20 cellular contexts compared by ENCODE assay signal in the genomic region with DNA sequence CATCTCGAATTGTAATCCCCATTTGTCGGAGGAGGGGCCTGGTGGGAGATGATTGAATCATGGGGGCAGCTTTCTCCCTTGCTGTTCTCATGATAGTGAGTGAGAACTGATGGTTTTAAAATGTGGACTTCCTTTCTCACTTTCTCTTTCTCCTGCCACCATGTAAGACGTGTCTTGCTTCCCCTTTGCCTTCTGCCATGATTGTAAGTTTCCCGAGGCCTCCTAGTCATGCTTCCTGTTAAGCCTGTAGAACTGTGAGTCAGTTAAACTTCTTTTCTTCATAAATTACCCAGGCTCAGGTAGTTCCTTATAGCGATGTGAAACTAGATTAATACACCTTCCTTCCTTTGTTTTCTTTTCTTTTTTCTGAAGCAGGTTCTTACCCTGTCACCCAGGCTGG. TPM values are rescaled to one million over a fixed set of nuclear protein-coding genes. Genes with fewer than 3 reads are reported as not detected.
A peak's percentile ranks its signal among the peaks of the same experiment; 100 is the strongest.
DNase-seq lines count a peak whose midpoint lies in the region; ATAC-seq and TF ChIP-seq lines count a peak whose summit lies in the region.
"Had no signal": no experiment of that assay in that cellular context is flagged by ENCODE, and none has a peak within 500 bp of the region (broad histone marks: within the 10 kb centered on the region; RNA-seq: fewer than 3 reads in every experiment).

No MANE protein-coding gene starts in this region.

- CTCF ChIA-PET in Calu3 (lab: Charles Lee) (no interaction called here), OCI-LY7 (lab: Charles Lee; ENCODE audit: unreplicated experiment) (no interaction called here)

- H3K9me3 Mint-ChIP-seq in Calu3 (ENCODE audit: low read depth, unreplicated experiment): peaks cover 2% of the 10 kb centered on the region
- H3K9me3 Mint-ChIP-seq in endothelial cell (ENCODE audit: unreplicated experiment): no peaks in the 10 kb centered on the region

- no peaks in the 10 kb centered on the region for H4K20me1 ChIP-seq in OCI-LY7 (ENCODE audit: insufficient read depth, low read length)

- H3K4me1 Mint-ChIP-seq in Calu3 (ENCODE audit: low read depth, unreplicated experiment) (no peaks in the 10 kb centered on the region), endothelial cell (ENCODE audit: unreplicated experiment) (peaks cover 4% of the 10 kb centered on the region)

- H3K9me2 ChIP-seq in OCI-LY7 (ENCODE audit: insufficient read depth, low read length): no peaks in the 10 kb centered on the region

- no peaks in the 10 kb centered on the region for H3K79me2 ChIP-seq in OCI-LY7 (ENCODE audit: insufficient read depth, low read depth, low read length)

- H3K4me2 ChIP-seq in OCI-LY7 (ENCODE audit: low read length): no peak overlapping the region

- no peaks in the 10 kb centered on the region for H3K9me3 ChIP-seq in OCI-LY7 (ENCODE audit: low read length)
- H3K9me3 ChIP-seq: body of pancreas, psoas muscle, suprapubic skin, uterus had no signal

- H3K36me3 Mint-ChIP-seq in Calu3 (ENCODE audit: insufficient read depth, unreplicated experiment) (no peaks in the 10 kb centered on the region), endothelial cell (ENCODE audit: low read depth, unreplicated experiment) (no peaks in the 10 kb centered on the region)

- no peaks in the 10 kb centered on the region for H3K27me3 Mint-ChIP-seq in Calu3 (ENCODE audit: unreplicated experiment)
- H3K27me3 Mint-ChIP-seq in endothelial cell (ENCODE audit: unreplicated experiment): peaks cover 2% of the 10 kb centered on the region

- no peaks in the 10 kb centered on the region for H3K27me3 ChIP-seq in dorsolateral prefrontal cortex
- H3K27me3 ChIP-seq: body of pancreas, suprapubic skin, uterus had no signal

- H3K27ac Mint-ChIP-seq in Calu3 (ENCODE audit: unreplicated experiment) (peak overlapping the region; percentile 10), endothelial cell (ENCODE audit: unreplicated experiment) (no peak overlapping the region)
- H3K27ac Mint-ChIP-seq: activated naive CD8-positive, alpha-beta T cell treated with anti-CD3 and anti-CD28 coated beads, Interleukin-2, amount 50 U/mL, for 24 hours; CD4-positive, alpha-beta T cell had no signal

- H3K4me3 ChIP-seq in OCI-LY7 (ENCODE audit: low read depth, low read length, poor library complexity, severe bottlenecking) (no peak overlapping the region), dorsolateral prefrontal cortex (no peak overlapping the region)
- H3K4me3 ChIP-seq: body of pancreas, psoas muscle, suprapubic skin, uterus had no signal

- TF ChIP-seq CTCF in Calu3 (IDR thresholded peaks at IDR 0.05; ENCODE audit: unreplicated experiment) (no peak), OCI-LY7 (conservative IDR thresholded peaks at IDR 0.05; ENCODE audit: low read length) (no peak), dorsolateral prefrontal cortex (IDR thresholded peaks at IDR 0.05 in 54 of 56, conservative IDR thresholded peaks at IDR 0.05 in 2 of 56; ENCODE audit: low read depth in 1 of 56, partially characterized antibody in 56 of 56) (no peak), endothelial cell (IDR thresholded peaks at IDR 0.05; ENCODE audit: unreplicated experiment) (no peak)

- no peak overlapping the region for H3K4me3 Mint-ChIP-seq in Calu3 (ENCODE audit: low read depth, unreplicated experiment)
- no peak overlapping the region for H3K4me3 Mint-ChIP-seq in endothelial cell (ENCODE audit: unreplicated experiment)
- H3K4me3 Mint-ChIP-seq: activated naive CD8-positive, alpha-beta T cell treated with anti-CD3 and anti-CD28 coated beads, Interleukin-2, amount 50 U/mL, for 24 hours; CD4-positive, alpha-beta T cell had no signal

- no peak overlapping the region for H2AFZ ChIP-seq in OCI-LY7 (ENCODE audit: low read length)

- BruUV-seq in Calu3 (replicated peaks; lab: Mats Ljungman, UMichigan): no TSS peak
- BruUV-seq in OCI-LY7 (replicated peaks; lab: Mats Ljungman, UMichigan): no TSS peak

- H3K36me3 ChIP-seq in OCI-LY7 (ENCODE audit: insufficient read depth, low read length): no peaks in the 10 kb centered on the region
- H3K36me3 ChIP-seq: suprapubic skin, uterus had no signal

- POLR2A ChIA-PET in OCI-LY7 (lab: Charles Lee): no interaction called here

- H3K27ac ChIP-seq in OCI-LY7 (ENCODE audit: low read depth, low read length, poor library complexity, severe bottlenecking) (no peak overlapping the region), dorsolateral prefrontal cortex (peak overlapping the region in 40 of 59 donors; percentile 3 to 100 (median 91))
- H3K27ac ChIP-seq: body of pancreas, psoas muscle, suprapubic skin, uterus had no signal

- peaks cover 6% of the 10 kb centered on the region for H3K4me1 ChIP-seq in OCI-LY7 (ENCODE audit: insufficient read depth, low read length, poor library complexity, severe bottlenecking)
- H3K4me1 ChIP-seq: body of pancreas, psoas muscle, suprapubic skin, uterus had no signal

- intact Hi-C loops in Calu3 (cut with micrococcal nuclease; ENCODE audit: unreplicated experiment): no loop called here
- intact Hi-C loops in OCI-LY7 (cut with micrococcal nuclease; ENCODE audit: unreplicated experiment): no loop called here
- intact Hi-C loops in dorsolateral prefrontal cortex (cut with DNase I): loop anchor here in 1 of 2 donors (5.0 kb wide), 1 partner anchor 99 kb away; the partner anchor contains the start of genes LEPR and LEPROT

- DNase-seq in Calu3 (no peak), GDM1 (lab: John Stamatoyannopoulos, UW) (peak; percentile 7), OCI-LY7 (ENCODE audit: low spot score) (peak; percentile 12), dorsolateral prefrontal cortex (no peak), endothelial cell (ENCODE audit: low spot score) (no peak)
- DNase-seq: activated CD4-positive, alpha-beta T cell treated with anti-CD3 and anti-CD28 coated beads for 1 hour; activated naive CD8-positive, alpha-beta T cell treated with anti-CD3 and anti-CD28 coated beads, Interleukin-2, amount 50 U/mL, for 24 hours; body of pancreas; CD4-positive, alpha-beta T cell; effector memory CD4-positive, alpha-beta T cell; GF-D8; NCI-H1417; NCI-H2081 treated with DMSO at 0.1 percent for 48 hours; NK-92 treated with Interleukin-12 subunit alpha and Interleukin-12 subunit beta, amount 100 ng/mL, for 24 hours; psoas muscle; stimulated activated CD4-positive, alpha-beta T cell treated with anti-CD3 and anti-CD28 coated beads, Interleukin-1b, Interleukin-23, amount 100 ng/mL, for 48 hours; uterus had no signal

- ATAC-seq in GM19351 (IDR thresholded peaks at IDR 0.05; ENCODE audit: unreplicated experiment) (no peak), GM21381 (IDR thresholded peaks at IDR 0.05; ENCODE audit: unreplicated experiment) (no peak)
- ATAC-seq: activated naive CD8-positive, alpha-beta T cell treated with anti-CD3 and anti-CD28 coated beads, Interleukin-2, amount 50 U/mL, for 24 hours; body of pancreas; psoas muscle had no signal

RNA-seq across cellular contexts. Expression of gene DNAJC6, which starts 13.9 kb away (rescaled TPM):
- total RNA-seq in Calu3 (2022) (2.9 and 3.1 TPM in 2 replicates), OCI-LY7 (2022) (10.2 and 11.3 TPM in 2 replicates), dorsolateral prefrontal cortex (100 to 1,000 TPM; 149 to 406 (median 315) TPM), endothelial cell (ENCODE audit: unreplicated experiment) (3.5 TPM)
- 6.6 and 10.3 TPM in 2 replicates for total RNA-seq in OCI-LY7 (2014; rRNA removed; shearing (Covaris generic))

Comparison
In these comparisons a context has a peak if more than half of its experiments do, and no peak if none do; other contexts are left out.
1. DNase-seq: peak in GDM1 (single experiment) and OCI-LY7 (single experiment); none in Calu3 (single experiment), dorsolateral prefrontal cortex (0 of 10) and endothelial cell (single experiment).
2. RNA of gene DNAJC6, which starts 13.9 kb away (total RNA-seq): 149 to 406 TPM in dorsolateral prefrontal cortex; 6.6 to 11.3 TPM in OCI-LY7, 3.5 TPM in endothelial cell (single experiment) and 2.9 to 3.1 TPM in Calu3; every median in the first group is over 10 times any median in the second.